ENCODE assay signal across 20 cellular contexts in the genomic region with DNA sequence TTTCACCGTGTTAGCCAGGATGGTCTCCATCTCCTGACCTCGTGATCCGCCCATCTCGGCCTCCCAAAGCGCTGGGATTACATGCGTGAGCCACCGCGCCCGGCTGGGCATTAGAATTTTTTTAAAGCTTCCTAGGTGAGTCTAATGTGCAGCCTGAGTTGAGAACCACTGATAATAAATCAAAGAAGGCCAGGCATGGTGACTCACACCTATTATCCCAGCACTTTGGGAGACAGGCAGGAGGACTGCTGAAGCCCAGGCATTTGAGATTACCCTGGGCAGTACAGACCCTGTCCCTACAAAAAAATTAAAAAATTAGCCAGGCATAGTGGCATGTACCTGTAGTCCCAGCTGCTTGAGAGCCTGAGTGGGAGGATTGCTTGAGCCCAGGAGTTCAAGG. TPM values are rescaled to one million over a fixed set of nuclear protein-coding genes. Genes with fewer than 3 reads are reported as not detected.
A peak's percentile ranks its signal among the peaks of the same experiment; 100 is the strongest.
DNase-seq lines count a peak whose midpoint lies in the region; ATAC-seq and TF ChIP-seq lines count a peak whose summit lies in the region.
"Had no signal": no experiment of that assay in that cellular context is flagged by ENCODE, and none has a peak within 500 bp of the region (broad histone marks: within the 10 kb centered on the region; RNA-seq: fewer than 3 reads in every experiment).

No MANE protein-coding gene starts in this region.

- H3K4me1 ChIP-seq in HEK293 (ENCODE audit: control insufficient read depth, insufficient read depth, low read length) (0 out of 2 replicates have a peak, but pooled peaks cover 2% of the 10 kb centered on the region), RWPE2 (ENCODE audit: insufficient read depth, poor library complexity, severe bottlenecking) (no peaks in the 10 kb centered on the region), uterus (no peaks in the 10 kb centered on the region)
- H3K4me1 ChIP-seq: A549 had no signal

- H3K4me1 Mint-ChIP-seq in activated CD4-positive, alpha-beta T cell treated with anti-CD3 and anti-CD28 coated beads, Interleukin-2, amount 10 ng/mL, durations not matched to agents 24 days and 14 days: no peaks in the 10 kb centered on the region
- H3K4me1 Mint-ChIP-seq: CD14-positive monocyte, H9 had no signal

- H3K36me3 Mint-ChIP-seq in activated CD4-positive, alpha-beta T cell treated with anti-CD3 and anti-CD28 coated beads, Interleukin-2, amount 10 ng/mL, durations not matched to agents 24 days and 14 days (ENCODE audit: low read depth): no peaks in the 10 kb centered on the region
- H3K36me3 Mint-ChIP-seq: CD14-positive monocyte had no signal

- no peak overlapping the region for H3K4me3 Mint-ChIP-seq in activated CD4-positive, alpha-beta T cell treated with anti-CD3 and anti-CD28 coated beads, Interleukin-2, amount 10 ng/mL, durations not matched to agents 24 days and 14 days
- H3K4me3 Mint-ChIP-seq: CD14-positive monocyte, H9 had no signal

- H3K9me3 ChIP-seq in HEK293 (ENCODE audit: control insufficient read depth, insufficient read depth, low read depth, low read length) (no peaks in the 10 kb centered on the region), RWPE2 (ENCODE audit: severe bottlenecking) (no peaks in the 10 kb centered on the region), uterus (no peaks in the 10 kb centered on the region)
- H3K9me3 ChIP-seq: A549, SK-N-SH had no signal

- no peak for TF ChIP-seq POLR2A in uterus (IDR thresholded peaks at IDR 0.05)

- peak; percentile 19 for DNase-seq in ACHN
- DNase-seq in RWPE2 (ENCODE audit: low spot score): no peak
- peak; percentile 33 for DNase-seq in kidney glomerular epithelial cell (lab: John Stamatoyannopoulos, UW)
- no peak for DNase-seq in activated CD4-positive, alpha-beta T cell treated with anti-CD3 and anti-CD28 coated beads, Interleukin-2, amount 10 ng/mL, durations not matched to agents 24 days and 14 days
- no peak for DNase-seq in hypothalamus (lab: John Stamatoyannopoulos, UW)
- no peak for DNase-seq in uterus
- no peak for DNase-seq in activated CD8-positive, alpha-beta memory T cell treated with anti-CD3 and anti-CD28 coated beads, Interleukin-2, amount 50 U/mL, for 48 hours
- DNase-seq: COR-L47, DMS153, H9, KG1, NCI-H1436, NCI-H2029 treated with DMSO at 0.1 percent for 48 hours, NCI-H510A treated with DMSO at 0.1 percent for 48 hours, SHP77, SK-N-SH had no signal

- no peaks in the 10 kb centered on the region for H3K9me3 Mint-ChIP-seq in activated CD4-positive, alpha-beta T cell treated with anti-CD3 and anti-CD28 coated beads, Interleukin-2, amount 10 ng/mL, durations not matched to agents 24 days and 14 days
- H3K9me3 Mint-ChIP-seq: CD14-positive monocyte, H9 had no signal

- H3K27me3 Mint-ChIP-seq in activated CD4-positive, alpha-beta T cell treated with anti-CD3 and anti-CD28 coated beads, Interleukin-2, amount 10 ng/mL, durations not matched to agents 24 days and 14 days: peaks cover 8% of the 10 kb centered on the region

- peak; percentile 72 for ATAC-seq in RWPE2 (ENCODE audit: low read depth)
- ATAC-seq: Panc1 had no signal

- no peaks in the 10 kb centered on the region for H3K36me3 ChIP-seq in HEK293 (ENCODE audit: control insufficient read depth in 2 of 2, insufficient read depth in 1 of 2, low read length in 2 of 2)
- H3K36me3 ChIP-seq in RWPE2 (ENCODE audit: low read depth): no peaks in the 10 kb centered on the region
- no peaks in the 10 kb centered on the region for H3K36me3 ChIP-seq in uterus

- no peaks in the 10 kb centered on the region for H3K27me3 ChIP-seq in RWPE2 (ENCODE audit: insufficient read depth, poor library complexity, severe bottlenecking)
- no peaks in the 10 kb centered on the region for H3K27me3 ChIP-seq in uterus

- no peak for TF ChIP-seq CTCF in HEK293 (tag by site-specific recombination; IDR thresholded peaks at IDR 0.05)
- TF ChIP-seq CTCF in RWPE2 (IDR thresholded peaks at IDR 0.05; ENCODE audit: poor library complexity, severe bottlenecking): no peak
- no peak for TF ChIP-seq CTCF in uterus (IDR thresholded peaks at IDR 0.05)

- H3K27ac ChIP-seq in HEK293 (ENCODE audit: extremely low read depth, low read depth, low read length) (no peak overlapping the region), RWPE2 (ENCODE audit: poor library complexity, severe bottlenecking) (no peak overlapping the region), uterus (no peak overlapping the region)
- H3K27ac ChIP-seq: A549 had no signal

- CTCF ChIA-PET in HEK293 (lab: Yijun Ruan, JAX): interaction anchor here (0.6 to 4.0 kb wide), 4 partner anchors 10 to 206 kb away, joined by 3 to 41 read pairs (median 4); a partner anchor contains a TSS

- no peak overlapping the region for H3K27ac Mint-ChIP-seq in activated CD4-positive, alpha-beta T cell treated with anti-CD3 and anti-CD28 coated beads, Interleukin-2, amount 10 ng/mL, durations not matched to agents 24 days and 14 days
- H3K27ac Mint-ChIP-seq: CD14-positive monocyte had no signal

- H3K4me3 ChIP-seq in HEK293 (ENCODE audit: low read depth, low read length) (no peak overlapping the region), RWPE2 (ENCODE audit: severe bottlenecking) (no peak overlapping the region), uterus (no peak overlapping the region)
- H3K4me3 ChIP-seq: A549 had no signal

- intact Hi-C loops in activated CD4-positive, alpha-beta T cell treated with anti-CD3 and anti-CD28 coated beads, Interleukin-2, amount 10 ng/mL, durations not matched to agents 24 days and 14 days (cut with micrococcal nuclease): no loop called here
- intact Hi-C loops in uterus (cut with DNase I; ENCODE audit: low total_unique reads): no loop called here

- POLR2A ChIA-PET in HEK293 (lab: Yijun Ruan, JAX): no interaction called here

- in situ Hi-C loops in ACHN (cut with HindIII; ENCODE audit: low pct_ligation_motif_present, low pct_unique_long_range_greater_than_20kb, low sequenced_read_pairs): no loop called here

TF ChIP-seq in HEK293, 187 proteins besides CTCF, POLR2A, EP300 and RAD21 (continues in another document):
- TF ChIP-seq ZNF140 (tag by site-specific recombination; IDR thresholded peaks at IDR 0.05): no peak
- 0 out of 2 replicates have a peak, but pooled peaks have one; percentile 18 for TF ChIP-seq ZBTB17 (tag by site-specific recombination; IDR thresholded peaks at IDR 0.05)
- TF ChIP-seq SP7 (tag by site-specific recombination; IDR thresholded peaks at IDR 0.05): peak; percentile 61
- peak; percentile 19; the same call in 1 of the 2 replicates for TF ChIP-seq OSR2 (tag by site-specific recombination; IDR thresholded peaks at IDR 0.05)
- TF ChIP-seq EGR2 (tag by site-specific recombination; IDR thresholded peaks at IDR 0.05; ENCODE audit: low read depth): no peak
- TF ChIP-seq, protein P1, sequence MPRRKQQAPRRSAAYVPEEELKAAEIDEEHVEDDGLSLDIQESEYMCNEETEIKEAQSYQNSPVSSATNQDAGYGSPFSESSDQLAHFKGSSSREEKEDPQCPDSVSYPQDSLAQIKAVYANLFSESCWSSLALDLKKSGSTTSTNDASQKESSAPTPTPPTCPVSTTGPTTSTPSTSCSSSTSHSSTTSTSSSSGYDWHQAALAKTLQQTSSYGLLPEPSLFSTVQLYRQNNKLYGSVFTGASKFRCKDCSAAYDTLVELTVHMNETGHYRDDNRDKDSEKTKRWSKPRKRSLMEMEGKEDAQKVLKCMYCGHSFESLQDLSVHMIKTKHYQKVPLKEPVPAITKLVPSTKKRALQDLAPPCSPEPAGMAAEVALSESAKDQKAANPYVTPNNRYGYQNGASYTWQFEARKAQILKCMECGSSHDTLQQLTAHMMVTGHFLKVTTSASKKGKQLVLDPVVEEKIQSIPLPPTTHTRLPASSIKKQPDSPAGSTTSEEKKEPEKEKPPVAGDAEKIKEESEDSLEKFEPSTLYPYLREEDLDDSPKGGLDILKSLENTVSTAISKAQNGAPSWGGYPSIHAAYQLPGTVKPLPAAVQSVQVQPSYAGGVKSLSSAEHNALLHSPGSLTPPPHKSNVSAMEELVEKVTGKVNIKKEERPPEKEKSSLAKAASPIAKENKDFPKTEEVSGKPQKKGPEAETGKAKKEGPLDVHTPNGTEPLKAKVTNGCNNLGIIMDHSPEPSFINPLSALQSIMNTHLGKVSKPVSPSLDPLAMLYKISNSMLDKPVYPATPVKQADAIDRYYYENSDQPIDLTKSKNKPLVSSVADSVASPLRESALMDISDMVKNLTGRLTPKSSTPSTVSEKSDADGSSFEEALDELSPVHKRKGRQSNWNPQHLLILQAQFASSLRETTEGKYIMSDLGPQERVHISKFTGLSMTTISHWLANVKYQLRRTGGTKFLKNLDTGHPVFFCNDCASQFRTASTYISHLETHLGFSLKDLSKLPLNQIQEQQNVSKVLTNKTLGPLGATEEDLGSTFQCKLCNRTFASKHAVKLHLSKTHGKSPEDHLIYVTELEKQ (tag by site-specific recombination; IDR thresholded peaks at IDR 0.05; ENCODE audit: borderline replicate concordance): peak; percentile 32; the same call in 1 of the 2 replicates
- TF ChIP-seq ZNF549 (tag by site-specific recombination; IDR thresholded peaks at IDR 0.05): no peak
- TF ChIP-seq, protein P2, sequence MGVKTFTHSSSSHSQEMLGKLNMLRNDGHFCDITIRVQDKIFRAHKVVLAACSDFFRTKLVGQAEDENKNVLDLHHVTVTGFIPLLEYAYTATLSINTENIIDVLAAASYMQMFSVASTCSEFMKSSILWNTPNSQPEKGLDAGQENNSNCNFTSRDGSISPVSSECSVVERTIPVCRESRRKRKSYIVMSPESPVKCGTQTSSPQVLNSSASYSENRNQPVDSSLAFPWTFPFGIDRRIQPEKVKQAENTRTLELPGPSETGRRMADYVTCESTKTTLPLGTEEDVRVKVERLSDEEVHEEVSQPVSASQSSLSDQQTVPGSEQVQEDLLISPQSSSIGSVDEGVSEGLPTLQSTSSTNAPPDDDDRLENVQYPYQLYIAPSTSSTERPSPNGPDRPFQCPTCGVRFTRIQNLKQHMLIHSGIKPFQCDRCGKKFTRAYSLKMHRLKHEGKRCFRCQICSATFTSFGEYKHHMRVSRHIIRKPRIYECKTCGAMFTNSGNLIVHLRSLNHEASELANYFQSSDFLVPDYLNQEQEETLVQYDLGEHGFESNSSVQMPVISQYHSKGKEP (tag by site-specific recombination; IDR thresholded peaks at IDR 0.05): no peak

RNA-seq across cellular contexts. Expression of a gene that starts 13.7 kb away (rescaled TPM):
- total RNA-seq in activated CD4-positive, alpha-beta T cell treated with anti-CD3 and anti-CD28 coated beads, Interleukin-2, amount 10 ng/mL, durations not matched to agents 24 days and 14 days: 14.2 and 15.7 TPM in 2 replicates
- 1 to 10 TPM in 1 of 4 donors, under 1 TPM in 1, not detected in 2; 0.70 to 1.9 TPM for total RNA-seq in uterus

RNA-seq across cellular contexts. Expression of a gene that starts 24.3 kb away (rescaled TPM):
- 343 and 345 TPM in 2 replicates for total RNA-seq in activated CD4-positive, alpha-beta T cell treated with anti-CD3 and anti-CD28 coated beads, Interleukin-2, amount 10 ng/mL, durations not matched to agents 24 days and 14 days
- 100 to 1,000 TPM in 2 of 4 donors, 10 to 100 TPM in 2; 62.1 to 136 (median 96.2) TPM for total RNA-seq in uterus

Comparison
In these comparisons a context has a peak if more than half of its experiments do, and no peak if none do; other contexts are left out.
1. DNase-seq: peak in ACHN (single experiment) and kidney glomerular epithelial cell (single experiment); none in RWPE2 (single experiment), activated CD4-positive, alpha-beta T cell treated with anti-CD3 and anti-CD28 coated beads, Interleukin-2, amount 10 ng/mL, durations not matched to agents 24 days and 14 days (single experiment), hypothalamus (0 of 51), uterus (0 of 2) and activated CD8-positive, alpha-beta memory T cell treated with anti-CD3 and anti-CD28 coated beads, Interleukin-2, amount 50 U/mL, for 48 hours (single experiment).